33 cellular contexts compared by ENCODE assay signal in the genomic region with DNA sequence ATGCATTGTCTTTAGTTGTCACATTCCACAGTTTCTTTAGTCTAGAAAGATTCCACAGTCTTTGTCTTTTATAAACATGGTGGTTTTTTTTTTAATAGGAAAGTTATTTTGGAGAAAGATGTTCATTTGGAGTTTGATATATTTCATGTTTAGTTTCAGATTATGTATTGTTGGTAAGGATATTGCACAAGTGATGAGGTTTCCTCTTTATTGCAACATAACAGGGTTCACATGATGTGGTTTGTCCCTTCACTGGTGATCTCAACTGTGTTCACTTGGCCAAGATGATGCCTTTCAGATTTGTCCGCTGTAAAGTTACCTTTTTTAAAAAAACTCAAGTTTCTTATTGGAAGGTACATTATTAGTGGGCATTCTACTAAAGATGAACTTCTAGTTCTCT.
A peak's percentile ranks its signal among the peaks of the same experiment; 100 is the strongest.
DNase-seq lines count a peak whose midpoint lies in the region; ATAC-seq and TF ChIP-seq lines count a peak whose summit lies in the region.
"Had no signal": no experiment of that assay in that cellular context is flagged by ENCODE, and none has a peak within 500 bp of the region (broad histone marks: within the 10 kb centered on the region; RNA-seq: fewer than 3 reads in every experiment).

No MANE protein-coding gene starts in this region.

- H3K9ac ChIP-seq in BLaER1 treated with 17β-estradiol and CSF1 and Interleukin-3, amounts not matched to agents 10 nM and 100 nM: no peak overlapping the region
- H3K9ac ChIP-seq in Loucy (ENCODE audit: low read depth, low read length, poor library complexity, severe bottlenecking) (no peak overlapping the region), adipocyte (ENCODE audit: low read length) (no peak overlapping the region)

- no peaks in the 10 kb centered on the region for H3K9me2 ChIP-seq in Loucy (replicated peaks; ENCODE audit: low read depth, low read length)

- H3K27me3 ChIP-seq in BLaER1 treated with 17β-estradiol and CSF1 and Interleukin-3, amounts not matched to agents 10 nM and 100 nM: peaks cover 0 to 4% (median 0%) of the 10 kb centered on the region in 11 experiments; a peak in 1 of 22 replicates
- H3K27me3 ChIP-seq in Loucy (ENCODE audit: insufficient read depth, low read length, poor library complexity, severe bottlenecking): no peaks in the 10 kb centered on the region
- H3K27me3 ChIP-seq in adipocyte (replicated peaks; ENCODE audit: control insufficient read depth, insufficient read depth, low read length): no peaks in the 10 kb centered on the region
- H3K27me3 ChIP-seq: ascending aorta, esophagus muscularis mucosa, heart left ventricle, suprapubic skin had no signal

- no peak for ATAC-seq in HG03045 (IDR thresholded peaks at IDR 0.05; ENCODE audit: unreplicated experiment)
- ATAC-seq: activated CD8-positive, alpha-beta T cell treated with anti-CD3 and anti-CD28 coated beads for 36 hours; GM12878; heart left ventricle; SK-N-SH treated with all-trans-retinoic acid at 6 μM for 48 hours had no signal

- no peak overlapping the region for H2AFZ ChIP-seq in Loucy (ENCODE audit: low read length)

- H3K4me3 ChIP-seq in BLaER1 treated with 17β-estradiol and CSF1 and Interleukin-3, amounts not matched to agents 10 nM and 100 nM: peak overlapping the region in 2 of 10 experiments; percentile 13 to 23; a peak in 3 of 20 replicates
- H3K4me3 ChIP-seq in Loucy (ENCODE audit: low read length, poor library complexity, severe bottlenecking): no peak overlapping the region
- no peak overlapping the region for H3K4me3 ChIP-seq in adipocyte (ENCODE audit: low read length)
- no peak overlapping the region for H3K4me3 ChIP-seq in foreskin fibroblast (ENCODE audit: low read depth in 1 of 2, low read length in 2 of 2)
- H3K4me3 ChIP-seq: ascending aorta, esophagus muscularis mucosa, GM12878, heart left ventricle, lung, suprapubic skin had no signal

- peak overlapping the region in 6 of 11 experiments; percentile 27 to 55 (median 48); a peak in 10 of 22 replicates for H3K27ac ChIP-seq in BLaER1 treated with 17β-estradiol and CSF1 and Interleukin-3, amounts not matched to agents 10 nM and 100 nM
- H3K27ac ChIP-seq: ascending aorta, esophagus muscularis mucosa, heart left ventricle, suprapubic skin had no signal

- POLR2A ChIA-PET in GM10248 (lab: Yijun Ruan, JAX): no interaction called here

- peaks cover 14 to 28% (median 17%) of the 10 kb centered on the region in 10 experiments for H3K4me1 ChIP-seq in BLaER1 treated with 17β-estradiol and CSF1 and Interleukin-3, amounts not matched to agents 10 nM and 100 nM
- H3K4me1 ChIP-seq in Loucy (ENCODE audit: insufficient read depth, low read length, poor library complexity, severe bottlenecking): peaks cover 10% of the 10 kb centered on the region
- peaks cover 10% of the 10 kb centered on the region for H3K4me1 ChIP-seq in adipocyte (ENCODE audit: control insufficient read depth, insufficient read depth, low read length)

- H4K20me1 ChIP-seq in BLaER1 treated with 17β-estradiol and CSF1 and Interleukin-3, amounts not matched to agents 10 nM and 100 nM: no peaks in the 10 kb centered on the region
- H4K20me1 ChIP-seq in Loucy (ENCODE audit: insufficient read depth, low read length, poor library complexity, severe bottlenecking): no peaks in the 10 kb centered on the region

- H3K36me3 ChIP-seq in BLaER1 treated with 17β-estradiol and CSF1 and Interleukin-3, amounts not matched to agents 10 nM and 100 nM: peaks cover 53 to 63% (median 58%) of the 10 kb centered on the region in 11 experiments
- peaks cover 36% of the 10 kb centered on the region; the same call in 1 of the 2 replicates for H3K36me3 ChIP-seq in Loucy (ENCODE audit: insufficient read depth, low read length)
- H3K36me3 ChIP-seq in adipocyte (ENCODE audit: control insufficient read depth, insufficient read depth, low read length, severe bottlenecking): peaks cover 40% of the 10 kb centered on the region

- H3K9me3 ChIP-seq in BLaER1 treated with 17β-estradiol and CSF1 and Interleukin-3, amounts not matched to agents 10 nM and 100 nM (replicated peaks in 1 of 11): peaks cover 59 to 75% (median 64%) of the 10 kb centered on the region in 11 experiments
- H3K9me3 ChIP-seq in Loucy (ENCODE audit: insufficient read depth, low read depth, low read length) (peaks cover 19% of the 10 kb centered on the region; the same call in 1 of the 2 replicates), adipocyte (ENCODE audit: control insufficient read depth, low read length) (peaks cover 27% of the 10 kb centered on the region)

- H3K79me2 ChIP-seq in Loucy (ENCODE audit: insufficient read depth, low read length): peaks cover 9% of the 10 kb centered on the region

- TF ChIP-seq CTCF in Loucy (conservative IDR thresholded peaks at IDR 0.05; ENCODE audit: low read length) (no peak), foreskin fibroblast (IDR thresholded peaks at IDR 0.05; ENCODE audit: low read depth, low read length) (no peak), GM10248 (IDR thresholded peaks at IDR 0.05; ENCODE audit: control extremely low read depth, extremely low read depth, low read depth, missing control alignments) (no peak)

- DNase-seq in adipocyte (ENCODE audit: low read depth) (peak; percentile 29), foreskin fibroblast (peak; percentile 26 to 51), iPS-NIHi7 (ENCODE audit: extremely low spot score) (no peak), GM10248 (ENCODE audit: extremely low spot score) (no peak), HCEC 1CT (no peak)
- DNase-seq: ACHN; activated CD4-positive, CD25-positive, alpha-beta regulatory T cell; activated CD8-positive, alpha-beta T cell treated with anti-CD3 and anti-CD28 coated beads for 36 hours; activated naive CD4-positive, alpha-beta T cell treated with anti-CD3 and anti-CD28 coated beads for 36 hours; activated T-cell treated with anti-CD3 and anti-CD28 coated beads, Interleukin-2, amount 50 U/mL, for 1 hour; CD4-positive, alpha-beta T cell; cerebellar nuclear complex; effector CD8-positive, alpha-beta T cell; GDM1; heart left ventricle; KG1; NCI-H1105 treated with DMSO at 0.1 percent for 48 hours; NCI-H2081 treated with DMSO at 0.1 percent for 48 hours; NCI-H510A treated with DMSO at 0.1 percent for 48 hours; NK-92 treated with Interleukin-12 subunit alpha and Interleukin-12 subunit beta, amount 100 ng/mL, for 24 hours; occipital lobe; RPMI8226; stimulated activated CD4-positive, alpha-beta T cell treated with anti-CD3 and anti-CD28 coated beads, Interleukin-15, amount 100 ng/mL, for 24 hours; T1000 had no signal

- H3F3A ChIP-seq in Loucy (ENCODE audit: low read depth): no peaks in the 10 kb centered on the region

- peak overlapping the region in 6 of 11 experiments; percentile 4 to 50 (median 28); a peak in 6 of 22 replicates for H3K4me2 ChIP-seq in BLaER1 treated with 17β-estradiol and CSF1 and Interleukin-3, amounts not matched to agents 10 nM and 100 nM
- peak overlapping the region; percentile 9 for H3K4me2 ChIP-seq in Loucy (ENCODE audit: low read depth, low read length, poor library complexity, severe bottlenecking)

- CTCF ChIA-PET in GM10248 (lab: Yijun Ruan, JAX): no interaction called here

Comparison
In these comparisons a context has a peak if more than half of its experiments do, and no peak if none do; other contexts are left out.
1. DNase-seq: peak in adipocyte (single experiment) and foreskin fibroblast (2 of 2); none in iPS-NIHi7 (single experiment), GM10248 (single experiment) and HCEC 1CT (single experiment).